12 cellular contexts compared by ENCODE assay signal in the genomic region with DNA sequence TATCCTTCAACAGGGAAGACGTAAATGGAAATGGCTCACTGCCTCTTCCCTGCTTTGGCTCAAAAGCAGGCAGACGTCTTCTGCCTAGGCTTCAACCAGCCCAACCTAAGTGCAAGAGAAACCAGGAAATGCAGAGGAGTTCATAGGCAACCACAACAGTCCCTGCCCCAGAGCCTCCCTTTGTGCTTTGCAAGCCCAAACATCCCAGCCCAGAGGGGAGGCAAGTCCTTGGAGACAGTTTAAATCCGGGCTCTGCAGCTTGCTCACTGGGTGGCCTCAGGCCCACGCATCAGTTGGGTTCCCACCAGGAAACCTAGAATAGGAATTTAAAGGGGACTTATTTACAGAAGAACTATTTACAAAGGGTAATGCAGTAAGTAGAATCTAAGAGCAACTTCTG. TPM values are rescaled to one million over a fixed set of nuclear protein-coding genes. Genes with fewer than 3 reads are reported as not detected.
DNase-seq lines count a peak whose midpoint lies in the region; ATAC-seq, FAIRE-seq and TF ChIP-seq lines count a peak whose summit lies in the region.
"Had no signal": no experiment of that assay in that cellular context is flagged by ENCODE, and none has a peak within 500 bp of the region (broad histone marks: within the 10 kb centered on the region; RNA-seq: fewer than 3 reads in every experiment).

No MANE protein-coding gene starts in this region.

- no peaks in the 10 kb centered on the region for H3K27me3 ChIP-seq in CD4-positive, alpha-beta T cell (ENCODE audit: control insufficient read depth, insufficient read depth, low read length)

- H3K9me3 Mint-ChIP-seq in CD4-positive, alpha-beta T cell, result no peaks in the 10 kb centered on the region
- H3K9me3 Mint-ChIP-seq in activated CD8-positive, alpha-beta T cell treated with anti-CD3 and anti-CD28 coated beads, Interleukin-2, amount 10 ng/mL, durations not matched to agents 7 days and 5 days (ENCODE audit: insufficient read depth), result no peaks in the 10 kb centered on the region
- H3K9me3 Mint-ChIP-seq: nephron progenitor cell had no signal

- H3K27ac Mint-ChIP-seq in CD4-positive, alpha-beta T cell, result peak overlapping the region; percentile 95
- H3K27ac Mint-ChIP-seq in activated CD8-positive, alpha-beta T cell treated with anti-CD3 and anti-CD28 coated beads, Interleukin-2, amount 10 ng/mL, durations not matched to agents 7 days and 5 days, result peak overlapping the region; percentile 85
- H3K27ac Mint-ChIP-seq: nephron progenitor cell had no signal

- peaks cover 89% of the 10 kb centered on the region for H3K4me1 Mint-ChIP-seq in CD4-positive, alpha-beta T cell (ENCODE audit: low read depth)
- H3K4me1 Mint-ChIP-seq in activated CD8-positive, alpha-beta T cell treated with anti-CD3 and anti-CD28 coated beads, Interleukin-2, amount 10 ng/mL, durations not matched to agents 7 days and 5 days (ENCODE audit: low read depth), result peaks cover 77% of the 10 kb centered on the region

- peaks cover 93% of the 10 kb centered on the region for H3K36me3 Mint-ChIP-seq in CD4-positive, alpha-beta T cell (ENCODE audit: low read depth)
- H3K36me3 Mint-ChIP-seq in activated CD8-positive, alpha-beta T cell treated with anti-CD3 and anti-CD28 coated beads, Interleukin-2, amount 10 ng/mL, durations not matched to agents 7 days and 5 days (ENCODE audit: low read depth), result peaks cover 72% of the 10 kb centered on the region

- DNase-seq in CD4-positive, alpha-beta T cell, result peak in 3 of 10 experiments; percentile 35 to 52 (median 49)
- DNase-seq in GM18507 (ENCODE audit: extremely low spot score, insufficient read length, low read depth), result no peak
- peak; percentile 51 for DNase-seq in activated CD8-positive, alpha-beta T cell treated with anti-CD3 and anti-CD28 coated beads, Interleukin-2, amount 10 ng/mL, durations not matched to agents 7 days and 5 days
- no peak for DNase-seq in mucosa of descending colon
- no peak for DNase-seq in GM19239 (ENCODE audit: insufficient read length, low spot score)
- DNase-seq in glomerular visceral epithelial cell (ENCODE audit: extremely low spot score), result no peak
- no peak for DNase-seq in NCI-H128 (lab: John Stamatoyannopoulos, UW; ENCODE audit: unreplicated experiment)
- DNase-seq: nephron progenitor cell had no signal

- peak; percentile 70 for ATAC-seq in CD4-positive, alpha-beta T cell (ENCODE audit: poor library complexity)
- peak; percentile 87 for ATAC-seq in activated CD8-positive, alpha-beta T cell treated with anti-CD3 and anti-CD28 coated beads, Interleukin-2, amount 10 ng/mL, durations not matched to agents 7 days and 5 days
- ATAC-seq in mucosa of descending colon, result peak; percentile 37
- no peak for ATAC-seq in HG03432 (IDR thresholded peaks at IDR 0.05; ENCODE audit: unreplicated experiment)
- ATAC-seq: HepG2 had no signal

- no peaks in the 10 kb centered on the region for H3K36me3 ChIP-seq in mucosa of descending colon (ENCODE audit: low read depth)
- H3K36me3 ChIP-seq: suprapubic skin had no signal

- POLR2A ChIA-PET in CD4-positive, alpha-beta T cell (lab: Charles Lee), result interaction anchor here (0.7 to 5.5 kb wide), 12 partner anchors 9 to 97 kb away, joined by 3 to 47 read pairs (median 8); a partner anchor contains a TSS
- POLR2A ChIA-PET in activated CD8-positive, alpha-beta T cell treated with anti-CD3 and anti-CD28 coated beads, Interleukin-2, amount 10 ng/mL, durations not matched to agents 7 days and 5 days (lab: Charles Lee), result interaction anchor here (0.5 to 1.6 kb wide), 6 partner anchors 9 to 27 kb away, joined by 3 to 7 read pairs (median 4); no protein-coding TSS in a partner anchor

- TF ChIP-seq CTCF in CD4-positive, alpha-beta T cell (IDR thresholded peaks at IDR 0.05), result no peak
- no peak for TF ChIP-seq CTCF in mucosa of descending colon (IDR thresholded peaks at IDR 0.05)

- no peaks in the 10 kb centered on the region for H3K27me3 Mint-ChIP-seq in CD4-positive, alpha-beta T cell
- H3K27me3 Mint-ChIP-seq in activated CD8-positive, alpha-beta T cell treated with anti-CD3 and anti-CD28 coated beads, Interleukin-2, amount 10 ng/mL, durations not matched to agents 7 days and 5 days (ENCODE audit: low read depth), result no peaks in the 10 kb centered on the region

- CTCF ChIA-PET in CD4-positive, alpha-beta T cell (lab: Charles Lee), result interaction anchor here (0.8 to 1.7 kb wide), 3 partner anchors 35 to 125 kb away, joined by 3 to 7 read pairs (median 3); no protein-coding TSS in a partner anchor
- CTCF ChIA-PET in activated CD8-positive, alpha-beta T cell treated with anti-CD3 and anti-CD28 coated beads, Interleukin-2, amount 10 ng/mL, durations not matched to agents 7 days and 5 days (lab: Charles Lee), result interaction anchor here (1.0 to 1.9 kb wide), 3 partner anchors 19 to 34 kb away, joined by 3 to 9 read pairs (median 4); a partner anchor contains a TSS

- H3K4me3 ChIP-seq in mucosa of descending colon, result no peak overlapping the region
- H3K4me3 ChIP-seq: suprapubic skin had no signal

- H3K4me1 ChIP-seq in mucosa of descending colon (ENCODE audit: low read depth), result peaks cover 14% of the 10 kb centered on the region

- intact Hi-C loops in CD4-positive, alpha-beta T cell (cut with DNase I, micrococcal nuclease), result loop anchor here (2.0 kb wide), 4 partner anchors 14 to 34 kb away; a partner anchor contains a TSS
- intact Hi-C loops in mucosa of descending colon (cut with DNase I, micrococcal nuclease), result no loop called here

- H3K9me3 ChIP-seq in CD4-positive, alpha-beta T cell (ENCODE audit: control insufficient read depth, low read length), result no peaks in the 10 kb centered on the region
- H3K9me3 ChIP-seq in mucosa of descending colon, result no peaks in the 10 kb centered on the region
- H3K9me3 ChIP-seq: suprapubic skin had no signal

- peak overlapping the region; percentile 86 for H3K4me3 Mint-ChIP-seq in CD4-positive, alpha-beta T cell
- peak overlapping the region; percentile 52 for H3K4me3 Mint-ChIP-seq in activated CD8-positive, alpha-beta T cell treated with anti-CD3 and anti-CD28 coated beads, Interleukin-2, amount 10 ng/mL, durations not matched to agents 7 days and 5 days
- H3K4me3 Mint-ChIP-seq: nephron progenitor cell had no signal

- peak; percentile 39 for FAIRE-seq in GM18507 (lab: Jason Lieb, UNC)
- no peak for FAIRE-seq in GM19239 (lab: Jason Lieb, UNC)
- FAIRE-seq: endothelial cell of umbilical vein, HepG2 had no signal

- peak overlapping the region; percentile 63 for H3K27ac ChIP-seq in CD4-positive, alpha-beta T cell (ENCODE audit: low read depth, low read length)
- H3K27ac ChIP-seq: suprapubic skin had no signal

RNA-seq across cellular contexts. Expression of a gene that starts 33.4 kb away (rescaled TPM):
- 100 to 1,000 TPM; 814 to 827 TPM for total RNA-seq in CD4-positive, alpha-beta T cell
- total RNA-seq in activated CD8-positive, alpha-beta T cell treated with anti-CD3 and anti-CD28 coated beads, Interleukin-2, amount 10 ng/mL, durations not matched to agents 7 days and 5 days, result 100 to 1,000 TPM; 214 to 222 TPM
- total RNA-seq in mucosa of descending colon, result 1 to 10 TPM; 2.3 to 4.3 (median 2.8) TPM
- total RNA-seq: endothelial cell of umbilical vein, HepG2 had no signal

RNA-seq across cellular contexts. Expression of a gene that starts 52.9 kb away (rescaled TPM):
- total RNA-seq in CD4-positive, alpha-beta T cell, result 10 to 100 TPM; 10.5 to 11.9 TPM
- 1 to 10 TPM; 2.0 to 2.2 TPM for total RNA-seq in activated CD8-positive, alpha-beta T cell treated with anti-CD3 and anti-CD28 coated beads, Interleukin-2, amount 10 ng/mL, durations not matched to agents 7 days and 5 days
- 10 to 100 TPM in 2 of 3 donors, 1 to 10 TPM in 1; 6.2 to 36.8 (median 18.4) TPM for total RNA-seq in mucosa of descending colon

Comparison
In these comparisons a context has a peak if more than half of its experiments do, and no peak if none do; other contexts are left out.
1. RNA of a gene that starts 33.4 kb away (total RNA-seq): 814 to 827 TPM in CD4-positive, alpha-beta T cell and 214 to 222 TPM in activated CD8-positive, alpha-beta T cell treated with anti-CD3 and anti-CD28 coated beads, Interleukin-2, amount 10 ng/mL, durations not matched to agents 7 days and 5 days; 2.3 to 4.3 TPM in mucosa of descending colon; every median in the first group is over 10 times any median in the second.
2. intact Hi-C loops: an anchor here in CD4-positive, alpha-beta T cell (2.0 kb wide); none called in mucosa of descending colon.